21 cellular contexts compared by ENCODE assay signal in the genomic region with DNA sequence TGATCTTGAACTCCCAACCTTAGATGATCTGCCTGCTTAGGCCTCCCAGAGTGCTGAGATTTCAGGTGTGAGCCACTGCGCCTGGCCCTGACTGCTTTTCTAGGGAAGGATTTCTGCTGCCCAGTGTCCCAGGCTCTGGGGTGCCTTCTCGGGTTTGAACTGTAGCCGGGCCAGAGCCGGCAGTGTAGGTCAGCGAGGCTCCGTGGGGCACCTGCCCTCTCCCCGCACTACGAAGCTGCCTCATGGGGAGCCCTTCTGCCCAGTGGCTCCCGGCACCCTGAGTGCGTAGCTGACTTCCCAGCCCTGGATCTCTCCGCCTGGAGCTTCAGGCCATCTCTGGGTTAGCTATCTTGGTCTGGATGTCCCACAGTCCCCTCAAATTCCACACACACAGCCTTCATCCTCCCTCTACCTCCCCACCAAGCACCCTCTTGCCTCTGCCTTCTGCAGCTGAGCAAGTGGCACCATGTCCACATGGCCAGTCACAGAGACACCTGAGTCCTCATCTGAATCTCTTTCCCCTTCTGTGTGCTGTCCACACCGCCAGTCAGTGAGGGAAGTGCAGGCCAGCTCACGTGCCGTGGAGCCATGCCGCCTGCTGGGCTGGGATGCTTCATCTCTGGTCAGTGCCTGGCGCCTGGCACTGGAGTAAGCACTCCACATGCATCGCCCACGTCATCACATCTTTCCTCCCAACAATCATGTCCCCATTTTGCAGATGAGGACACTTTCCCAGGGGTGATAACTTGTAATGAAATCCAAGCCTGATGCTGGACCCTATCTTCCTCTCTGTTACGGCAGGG.
"Had no signal": no experiment of that assay in that cellular context is flagged by ENCODE, and none has a peak within 500 bp of the region (broad histone marks: within the 10 kb centered on the region; RNA-seq: fewer than 3 reads in every experiment).

No MANE protein-coding gene starts in this region.

- H3K4me1 Mint-ChIP-seq: activated CD4-positive, alpha-beta memory T cell treated with anti-CD3 and anti-CD28 coated beads, Interleukin-2, amount 10 ng/mL, durations not matched to agents 7 days and 5 days; activated CD8-positive, alpha-beta memory T cell treated with anti-CD3 and anti-CD28 coated beads, Interleukin-2, amount 10 ng/mL, durations not matched to agents 7 days and 5 days had no signal

- H3K4me1 ChIP-seq: ascending aorta, upper lobe of left lung had no signal

- H3K36me3 Mint-ChIP-seq: activated CD8-positive, alpha-beta memory T cell treated with anti-CD3 and anti-CD28 coated beads, Interleukin-2, amount 10 ng/mL, durations not matched to agents 7 days and 5 days; T-cell had no signal

- DNase-seq: activated CD4-positive, alpha-beta memory T cell treated with anti-CD3 and anti-CD28 coated beads, Interleukin-2, amount 10 ng/mL, durations not matched to agents 7 days and 5 days; activated CD4-positive, alpha-beta T cell treated with anti-CD3 and anti-CD28 coated beads for 48 hours; activated CD4-positive, CD25-positive, alpha-beta regulatory T cell; activated CD8-positive, alpha-beta memory T cell treated with anti-CD3 and anti-CD28 coated beads, Interleukin-2, amount 10 ng/mL, durations not matched to agents 7 days and 5 days; activated naive CD4-positive, alpha-beta T cell treated with anti-CD3 and anti-CD28 coated beads, Interleukin-2, amount 50 U/mL, for 16 hours; activated T-cell treated with anti-CD3 and anti-CD28 coated beads, Interleukin-2, amount 50 U/mL, for 1 hour; cerebellar nuclear complex; foreskin fibroblast; left cardiac atrium; mesendoderm; SK-N-SH; stimulated activated CD4-positive, alpha-beta T cell treated with anti-CD3 and anti-CD28 coated beads, Interleukin-12 subunit alpha, Interleukin-12 subunit beta, amount 100 ng/mL, for 4 hours; stimulated activated naive CD8-positive, alpha-beta T cell treated with anti-CD3 and anti-CD28 coated beads, Interleukin-15, Interleukin-2, amounts not matched to agents 100 U/mL and 50 U/mL, for 24 hours; T-cell; T-helper 9 cell; upper lobe of left lung had no signal

- H3K27me3 Mint-ChIP-seq: activated CD4-positive, alpha-beta memory T cell treated with anti-CD3 and anti-CD28 coated beads, Interleukin-2, amount 10 ng/mL, durations not matched to agents 7 days and 5 days; activated CD8-positive, alpha-beta memory T cell treated with anti-CD3 and anti-CD28 coated beads, Interleukin-2, amount 10 ng/mL, durations not matched to agents 7 days and 5 days; dendritic cell treated with granulocyte-macrophage colony-stimulating factor and Interleukin-4, amounts not matched to agents 40 ng/mL and 50 ng/mL, for 4 days; naive thymus-derived CD8-positive, alpha-beta T cell; T-cell had no signal

- H3K27ac ChIP-seq: ascending aorta, epithelial cell of prostate, upper lobe of left lung had no signal

- H3K4me3 Mint-ChIP-seq: activated CD4-positive, alpha-beta memory T cell treated with anti-CD3 and anti-CD28 coated beads, Interleukin-2, amount 10 ng/mL, durations not matched to agents 7 days and 5 days; activated CD8-positive, alpha-beta memory T cell treated with anti-CD3 and anti-CD28 coated beads, Interleukin-2, amount 10 ng/mL, durations not matched to agents 7 days and 5 days; dendritic cell treated with granulocyte-macrophage colony-stimulating factor and Interleukin-4, amounts not matched to agents 40 ng/mL and 50 ng/mL, for 4 days; naive thymus-derived CD8-positive, alpha-beta T cell; T-cell had no signal

- H3K4me3 ChIP-seq: ascending aorta, upper lobe of left lung had no signal

- H3K27me3 ChIP-seq: ascending aorta, upper lobe of left lung had no signal

- H3K36me3 ChIP-seq: ascending aorta, upper lobe of left lung had no signal

- H3K9me3 Mint-ChIP-seq: activated CD4-positive, alpha-beta memory T cell treated with anti-CD3 and anti-CD28 coated beads, Interleukin-2, amount 10 ng/mL, durations not matched to agents 7 days and 5 days; activated T-helper 2 cell treated with anti-CD3 and anti-CD28 coated beads, Interferon-gamma antibody, Interleukin-2, Interleukin-4, amounts not matched to agents 10 μg/mL and 5 μg/mL and 100 μg/mL, durations not matched to agents 14 hours and 24 hours and 36 hours; dendritic cell treated with granulocyte-macrophage colony-stimulating factor and Interleukin-4, amounts not matched to agents 40 ng/mL and 50 ng/mL, for 4 days; naive thymus-derived CD8-positive, alpha-beta T cell; T-cell had no signal

- H3K9me3 ChIP-seq: ascending aorta, SK-N-SH, upper lobe of left lung had no signal

- H3K27ac Mint-ChIP-seq: activated CD4-positive, alpha-beta memory T cell treated with anti-CD3 and anti-CD28 coated beads, Interleukin-2, amount 10 ng/mL, durations not matched to agents 7 days and 5 days; activated CD8-positive, alpha-beta memory T cell treated with anti-CD3 and anti-CD28 coated beads, Interleukin-2, amount 10 ng/mL, durations not matched to agents 7 days and 5 days; activated T-helper 2 cell treated with anti-CD3 and anti-CD28 coated beads, Interferon-gamma antibody, Interleukin-2, Interleukin-4, amounts not matched to agents 10 μg/mL and 5 μg/mL and 100 μg/mL, durations not matched to agents 14 hours and 24 hours and 36 hours; dendritic cell treated with granulocyte-macrophage colony-stimulating factor and Interleukin-4, amounts not matched to agents 40 ng/mL and 50 ng/mL, for 4 days; T-cell had no signal
